Comparison of ENCODE assay signal across 24 cellular contexts in the genomic region with DNA sequence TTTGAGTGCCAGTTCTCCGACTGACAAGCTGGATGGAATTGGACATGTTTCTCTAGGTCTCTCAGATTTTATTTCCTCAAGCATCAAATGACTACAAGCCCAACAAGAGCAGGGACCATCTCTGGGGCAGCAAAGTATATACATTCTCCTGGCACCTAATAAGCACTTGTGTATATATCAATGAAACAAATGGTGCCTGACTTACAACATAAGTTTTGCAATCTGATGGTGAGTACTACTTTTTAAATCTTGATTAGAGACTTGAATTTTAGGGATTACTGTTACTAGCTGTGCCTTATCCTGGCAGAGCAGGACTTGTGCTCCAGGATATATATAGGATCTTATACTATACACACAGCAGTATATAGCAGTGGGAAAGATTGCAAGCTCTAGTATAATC. TPM values are rescaled to one million over a fixed set of nuclear protein-coding genes. Genes with fewer than 3 reads are reported as not detected.
DNase-seq lines count a peak whose midpoint lies in the region; ATAC-seq and TF ChIP-seq lines count a peak whose summit lies in the region.
"Had no signal": no experiment of that assay in that cellular context is flagged by ENCODE, and none has a peak within 500 bp of the region (broad histone marks: within the 10 kb centered on the region; RNA-seq: fewer than 3 reads in every experiment).

No MANE protein-coding gene starts in this region.

- POLR2A ChIA-PET in PC-9 (lab: Charles Lee; ENCODE audit: unreplicated experiment) = no interaction called here

- CTCF ChIA-PET in PC-9 (lab: Charles Lee) = interaction anchor here (1.6 kb wide), 1 partner anchor 9 kb away, joined by 4 read pairs; the partner anchor contains the start of gene ABLIM3

- DNase-seq in right atrium auricular region (ENCODE audit: low spot score) (no peak), heart right ventricle (no peak), PC-9 (no peak), amniotic epithelial cell (ENCODE audit: low read depth) (peak; percentile 30), NCI-H146 treated with DMSO at 0.1 percent for 48 hours (lab: John Stamatoyannopoulos, UW; ENCODE audit: unreplicated experiment) (no peak), tibial artery (no peak)
- DNase-seq: ACHN; BE2C; C1 segment of cervical spinal cord; CD4-positive, alpha-beta memory T cell; CD4-positive, CD25-positive, alpha-beta regulatory T cell; CD8-positive, alpha-beta memory T cell; COR-L47; DMS 273 treated with DMSO at 0.1 percent for 48 hours; DMS153; DMS53; DMS79; DND-41; EL; GDM1 had no signal

- H3K4me1 ChIP-seq in right atrium auricular region (peaks cover 0 to 66% of the 10 kb centered on the region in 2 donors), heart right ventricle (peaks cover 3 to 59% (median 33%) of the 10 kb centered on the region in 9 donors), PC-9 (replicated peaks; ENCODE audit: insufficient read depth) (peaks cover 97% of the 10 kb centered on the region), tibial artery (peaks cover 0 to 11% (median 2%) of the 10 kb centered on the region in 4 donors)
- H3K4me1 ChIP-seq: BE2C had no signal

- H4K20me1 ChIP-seq in PC-9 (ENCODE audit: insufficient read depth) = no peaks in the 10 kb centered on the region
- H4K20me1 ChIP-seq: BLaER1 had no signal

- peaks cover 5% of the 10 kb centered on the region for H3K79me2 ChIP-seq in PC-9 (ENCODE audit: low read depth)

- H2AFZ ChIP-seq in PC-9 = no peak overlapping the region

- no peak for TF ChIP-seq CTCF in right atrium auricular region (IDR thresholded peaks at IDR 0.05)
- no peak for TF ChIP-seq CTCF in heart right ventricle (IDR thresholded peaks at IDR 0.05)
- TF ChIP-seq CTCF in PC-9 (conservative IDR thresholded peaks at IDR 0.05) = no peak
- TF ChIP-seq CTCF in tibial artery (IDR thresholded peaks at IDR 0.05) = no peak

- H3K27ac ChIP-seq in right atrium auricular region = peak overlapping the region; percentile 87 to 89
- no peak overlapping the region for H3K27ac ChIP-seq in heart right ventricle
- H3K27ac ChIP-seq in PC-9 = peak overlapping the region; percentile 99
- H3K27ac ChIP-seq in tibial artery = no peak overlapping the region
- H3K27ac ChIP-seq: 22Rv1, A549, BLaER1 had no signal

- H3K27me3 ChIP-seq in right atrium auricular region (no peaks in the 10 kb centered on the region), heart right ventricle (no peaks in the 10 kb centered on the region), PC-9 (ENCODE audit: insufficient read depth, low read depth) (no peaks in the 10 kb centered on the region), tibial artery (no peaks in the 10 kb centered on the region)
- H3K27me3 ChIP-seq: BE2C, BLaER1 had no signal

- H3K36me3 ChIP-seq in right atrium auricular region = no peaks in the 10 kb centered on the region
- H3K36me3 ChIP-seq in heart right ventricle = no peaks in the 10 kb centered on the region
- H3K36me3 ChIP-seq in PC-9 (ENCODE audit: low read depth) = no peaks in the 10 kb centered on the region
- no peaks in the 10 kb centered on the region for H3K36me3 ChIP-seq in tibial artery
- H3K36me3 ChIP-seq: BE2C, BLaER1 had no signal

- peaks cover 78% of the 10 kb centered on the region for H3F3A ChIP-seq in PC-9 (ENCODE audit: insufficient read depth, low read depth)

- no peak overlapping the region for H3K4me2 ChIP-seq in PC-9
- H3K4me2 ChIP-seq: A549, BLaER1 had no signal

- no peak for ATAC-seq in heart right ventricle
- ATAC-seq: A549, GM12878 had no signal

- intact Hi-C loops in heart right ventricle (cut with DNase I) = loop anchor here in 4 of 10 donors (10.0 kb wide), 3 partner anchors 212 to 442 kb away; partner anchors contain the start of gene GRPEL2 (in 1 of the 4)
- intact Hi-C loops in PC-9 (cut with micrococcal nuclease; ENCODE audit: unreplicated experiment) = no loop called here
- intact Hi-C loops in tibial artery (cut with DNase I; ENCODE audit: low total_unique reads) = no loop called here

- H3K9me2 ChIP-seq in PC-9 (ENCODE audit: insufficient read depth) = no peaks in the 10 kb centered on the region

- BruUV-seq in PC-9 (replicated peaks; lab: Mats Ljungman, UMichigan) = no TSS peak

- no peaks in the 10 kb centered on the region for H3K9me3 ChIP-seq in right atrium auricular region
- H3K9me3 ChIP-seq in heart right ventricle = no peaks in the 10 kb centered on the region
- no peaks in the 10 kb centered on the region for H3K9me3 ChIP-seq in PC-9 (ENCODE audit: insufficient read depth, low read depth)
- H3K9me3 ChIP-seq in tibial artery = no peaks in the 10 kb centered on the region
- H3K9me3 ChIP-seq: A549, BE2C, BLaER1 had no signal

- WGBS in heart right ventricle, 2 donors = 91 to 96% methylated on average over 1 of the region's 1 CpG

- no peak overlapping the region for H3K4me3 ChIP-seq in right atrium auricular region
- no peak overlapping the region for H3K4me3 ChIP-seq in heart right ventricle
- H3K4me3 ChIP-seq in PC-9 = no peak overlapping the region
- H3K4me3 ChIP-seq in tibial artery = no peak overlapping the region
- H3K4me3 ChIP-seq: A549, BLaER1, GM12878 had no signal

RNA-seq across cellular contexts. Expression of gene ABLIM3, which starts 8.8 kb away (rescaled TPM):
- total RNA-seq in right atrium auricular region = 100 to 1,000 TPM; 109 to 145 TPM
- total RNA-seq in heart right ventricle = 100 to 1,000 TPM in 7 of 10 donors, 10 to 100 TPM in 3; 66.8 to 189 (median 106) TPM
- 10 to 100 TPM; 53.6 to 54.1 TPM for polyA plus RNA-seq in heart right ventricle
- total RNA-seq in PC-9 (2021) = 101 and 111 TPM in 2 replicates
- total RNA-seq: CD4-positive, alpha-beta memory T cell; GM12878 had no signal
- polyA plus RNA-seq: CD4-positive, alpha-beta memory T cell; CD8-positive, alpha-beta memory T cell had no signal

Comparison
In these comparisons a context has a peak if more than half of its experiments do, and no peak if none do; other contexts are left out.
1. H3K27ac ChIP-seq: peak in right atrium auricular region (2 of 2) and PC-9 (single experiment); none in heart right ventricle (0 of 10) and tibial artery (0 of 2).